Comparison of ENCODE assay signal across 14 cellular contexts in genomic region chr3:174951023-174951422, GRCh38.
DNase-seq lines count a peak whose midpoint lies in the region; ATAC-seq, FAIRE-seq and TF ChIP-seq lines count a peak whose summit lies in the region.
"Had no signal": no experiment of that assay in that cellular context is flagged by ENCODE, and none has a peak within 500 bp of the region (broad histone marks: within the 10 kb centered on the region; RNA-seq: fewer than 3 reads in every experiment).

No MANE protein-coding gene starts in this region.

- no peaks in the 10 kb centered on the region for H3K27me3 ChIP-seq in foreskin keratinocyte
- H3K27me3 ChIP-seq: neural progenitor cell had no signal

- H3K4me1 ChIP-seq in foreskin keratinocyte = peaks cover 32% of the 10 kb centered on the region
- H3K4me1 ChIP-seq: lower lobe of right lung, neural progenitor cell had no signal

- DNase-seq in HS-5 (ENCODE audit: low read depth) (peak; percentile 76), amniotic stem cell (lab: John Stamatoyannopoulos, UW) (peak; percentile 68), foreskin keratinocyte (peak; percentile 71 to 89), urothelium cell line (ENCODE audit: low spot score) (peak; percentile 2), NCI-H1694 (lab: John Stamatoyannopoulos, UW) (no peak)
- DNase-seq: activated CD4-positive, alpha-beta T cell treated with anti-CD3 and anti-CD28 coated beads, Interleukin-2, amount 50 U/mL, for 1 hour; Caco-2; effector memory CD8-positive, alpha-beta T cell; lower lobe of right lung; MM.1S; NCI-H2171 had no signal

- FAIRE-seq in urothelium cell line (lab: Jason Lieb, UNC) = no peak

- peak; percentile 78 for ATAC-seq in foreskin keratinocyte
- ATAC-seq in GM19395 (IDR thresholded peaks at IDR 0.05; ENCODE audit: unreplicated experiment) = no peak
- ATAC-seq in GM21619 (IDR thresholded peaks at IDR 0.05; ENCODE audit: unreplicated experiment) = no peak
- ATAC-seq: effector memory CD8-positive, alpha-beta T cell; lower lobe of right lung had no signal

- no peak for TF ChIP-seq CTCF in foreskin keratinocyte (conservative IDR thresholded peaks at IDR 0.05)

- peak overlapping the region; percentile 37 for H3K27ac ChIP-seq in foreskin keratinocyte
- H3K27ac ChIP-seq: lower lobe of right lung, neural progenitor cell had no signal
